16 cellular contexts compared by ENCODE assay signal in the genomic region with DNA sequence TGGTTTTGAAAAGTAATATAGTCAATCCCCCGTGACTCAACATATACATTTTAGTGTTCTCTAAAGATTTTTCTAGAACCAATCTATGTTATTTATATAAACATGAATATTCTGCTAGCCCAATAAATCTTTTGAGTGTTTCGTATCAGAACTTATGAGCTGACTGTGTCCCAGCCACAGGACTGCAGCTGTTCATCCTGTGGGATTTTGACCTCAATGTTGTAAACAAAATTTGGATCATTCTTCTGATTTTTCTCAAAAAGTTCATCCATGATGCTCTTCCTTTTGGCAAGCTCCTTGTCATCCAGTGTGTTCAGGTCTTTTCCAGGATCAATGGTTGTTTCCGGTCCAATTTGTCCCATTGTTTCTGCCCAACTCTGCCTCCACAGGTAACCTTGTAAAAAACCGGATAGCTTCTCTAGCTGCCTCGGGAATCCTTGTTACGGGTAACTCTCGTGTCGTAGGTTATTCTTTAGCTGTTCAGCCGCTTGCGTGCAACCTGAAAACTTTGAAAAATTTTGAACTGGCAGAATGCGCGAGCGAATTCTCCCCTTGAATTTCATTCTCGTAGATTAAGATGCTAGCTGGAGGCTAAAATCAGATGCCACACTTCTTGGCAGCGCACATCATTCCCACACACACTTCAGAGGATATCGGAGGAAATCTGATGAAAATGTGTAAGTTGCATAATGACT.
DNase-seq lines count a peak whose midpoint lies in the region; ATAC-seq and TF ChIP-seq lines count a peak whose summit lies in the region.
"Had no signal": no experiment of that assay in that cellular context is flagged by ENCODE, and none has a peak within 500 bp of the region (broad histone marks: within the 10 kb centered on the region; RNA-seq: fewer than 3 reads in every experiment).

No MANE protein-coding gene starts in this region.

- H3K9me3 ChIP-seq in colonic mucosa (no peaks in the 10 kb centered on the region), lung (ENCODE audit: control insufficient read depth in 2 of 2, insufficient read depth in 1 of 2, low read length in 1 of 2) (no peaks in the 10 kb centered on the region)

- no peak overlapping the region for H3K9ac ChIP-seq in colonic mucosa (ENCODE audit: low read depth in 2 of 2, low read length in 2 of 2)

- H3K36me3 ChIP-seq in colonic mucosa (no peaks in the 10 kb centered on the region), lung (ENCODE audit: control insufficient read depth in 2 of 2, insufficient read depth in 2 of 2, low read length in 2 of 2) (no peaks in the 10 kb centered on the region)

- H3K4me1 ChIP-seq in colonic mucosa = peaks cover 3% of the 10 kb centered on the region
- H3K4me1 ChIP-seq in lung (ENCODE audit: control insufficient read depth in 2 of 2, insufficient read depth in 2 of 2, low read length in 2 of 2) = peaks cover 0 to 5% of the 10 kb centered on the region in 2 donors

- TF ChIP-seq CTCF in colonic mucosa (IDR thresholded peaks at IDR 0.05) (no peak), lung (IDR thresholded peaks at IDR 0.05; ENCODE audit: control extremely low read depth, extremely low read depth) (no peak), GM20000 (IDR thresholded peaks at IDR 0.05; ENCODE audit: extremely low read depth, missing control alignments) (no peak)

- intact Hi-C loops in colonic mucosa (cut with DNase I) = loop anchor here (10.0 kb wide), 1 partner anchor 118 kb away; no protein-coding TSS in a partner anchor
- intact Hi-C loops in sciatic nerve (cut with DNase I) = no loop called here

- 90 to 92% methylated on average over 16 of the region's 16 CpGs for WGBS in lung, 2 donors

- ATAC-seq in lung (ENCODE audit: insufficient read depth, low FRiP score) = no peak
- ATAC-seq in sciatic nerve = no peak
- no peak for ATAC-seq in GM19324 (IDR thresholded peaks at IDR 0.05; ENCODE audit: low FRiP score, unreplicated experiment)
- no peak for ATAC-seq in GM21447 (IDR thresholded peaks at IDR 0.05; ENCODE audit: unreplicated experiment)
- ATAC-seq: GM23338 had no signal

- H3K27ac ChIP-seq in colonic mucosa = no peak overlapping the region
- H3K27ac ChIP-seq in lung (ENCODE audit: low read depth in 1 of 2, low read length in 1 of 2) = no peak overlapping the region

- H3K27me3 ChIP-seq in colonic mucosa (no peaks in the 10 kb centered on the region), lung (ENCODE audit: control insufficient read depth, insufficient read depth) (no peaks in the 10 kb centered on the region)

- DNase-seq in LHCN-M2 (ENCODE audit: low read depth) (peak; percentile 35), colonic mucosa (peak; percentile 15), lung (ENCODE audit: low spot score) (peak; percentile 14), sciatic nerve (ENCODE audit: low spot score) (peak; percentile 42), GM20000 (ENCODE audit: low spot score) (no peak), epidermal melanocyte (ENCODE audit: insufficient read length, low spot score) (no peak)
- DNase-seq: C1 segment of cervical spinal cord; CD4-positive, alpha-beta T cell; DMS153; DND-41; GDM1; H7; IMR-90 had no signal

- H3K4me3 ChIP-seq in colonic mucosa (no peak overlapping the region), lung (no peak overlapping the region)
- H3K4me3 ChIP-seq: GM23338 had no signal

Comparison
In these comparisons a context has a peak if more than half of its experiments do, and no peak if none do; other contexts are left out.
1. DNase-seq: peak in LHCN-M2 (single experiment), colonic mucosa (single experiment), lung (single experiment) and sciatic nerve (single experiment); none in GM20000 (single experiment) and epidermal melanocyte (single experiment).